Comparison of ENCODE assay signal across 11 cellular contexts in genomic region chr14:102028733-102029132, GRCh38. TPM values are rescaled to one million over a fixed set of nuclear protein-coding genes. Genes with fewer than 3 reads are reported as not detected.
A peak's percentile ranks its signal among the peaks of the same experiment; 100 is the strongest.
DNase-seq lines count a peak whose midpoint lies in the region; ATAC-seq and TF ChIP-seq lines count a peak whose summit lies in the region.
"Had no signal": no experiment of that assay in that cellular context is flagged by ENCODE, and none has a peak within 500 bp of the region (broad histone marks: within the 10 kb centered on the region; RNA-seq: fewer than 3 reads in every experiment).

No MANE protein-coding gene starts in this region.

- ATAC-seq in SK-N-SH treated with all-trans-retinoic acid at 6 μM for 48 hours (peak; percentile 53), GM18909 (IDR thresholded peaks at IDR 0.05; ENCODE audit: poor library complexity, unreplicated experiment) (no peak), Right ventricle myocardium inferior (no peak)

- H3K27me3 ChIP-seq in SK-N-SH (ENCODE audit: insufficient read depth) (no peaks in the 10 kb centered on the region), subcutaneous abdominal adipose tissue (ENCODE audit: control insufficient read depth in 5 of 5, insufficient read depth in 4 of 5, low read length in 5 of 5) (no peaks in the 10 kb centered on the region)

- no peak for TF ChIP-seq EP300 in SK-N-SH (IDR thresholded peaks at IDR 0.05; ENCODE audit: borderline replicate concordance in 1 of 2, low read depth in 1 of 2, low read length in 1 of 2)

- H4K20me1 ChIP-seq in SK-N-SH (ENCODE audit: insufficient read depth) = no peaks in the 10 kb centered on the region

- peaks cover 9% of the 10 kb centered on the region for H3F3A ChIP-seq in SK-N-SH (replicated peaks; ENCODE audit: insufficient read depth)

- no peak overlapping the region for H3K4me3 ChIP-seq in SK-N-SH (ENCODE audit: low read depth in 2 of 2, low read length in 1 of 2)
- no peak overlapping the region for H3K4me3 ChIP-seq in subcutaneous abdominal adipose tissue (ENCODE audit: low read depth in 1 of 5, low read length in 5 of 5)

- no peak for TF ChIP-seq RAD21 in SK-N-SH (IDR thresholded peaks at IDR 0.05; ENCODE audit: low read length)

- H3K4me3 Mint-ChIP-seq in activated CD4-positive, alpha-beta T cell treated with anti-CD3 and anti-CD28 coated beads, Interleukin-2, amount 10 ng/mL, durations not matched to agents 7 days and 5 days = no peak overlapping the region

- H3K4me2 ChIP-seq in SK-N-SH = no peak overlapping the region

- no peaks in the 10 kb centered on the region for H3K9me3 ChIP-seq in SK-N-SH
- no peaks in the 10 kb centered on the region for H3K9me3 ChIP-seq in subcutaneous abdominal adipose tissue (ENCODE audit: control insufficient read depth in 5 of 5, low read length in 5 of 5)

- POLR2A ChIA-PET in SK-N-SH (lab: Yijun Ruan, JAX) = no interaction called here
- POLR2A ChIA-PET in activated CD4-positive, alpha-beta T cell treated with anti-CD3 and anti-CD28 coated beads, Interleukin-2, amount 10 ng/mL, durations not matched to agents 7 days and 5 days (lab: Charles Lee) = no interaction called here

- DNase-seq in SK-N-SH (no peak), T1000 (lab: John Stamatoyannopoulos, UW) (peak; percentile 32), hepatic stellate cell (ENCODE audit: low spot score) (peak; percentile 59), Right ventricle myocardium inferior (ENCODE audit: missing footprints) (no peak)
- no peak for DNase-seq in activated CD4-positive, alpha-beta T cell treated with anti-CD3 and anti-CD28 coated beads, Interleukin-2, amount 10 ng/mL, durations not matched to agents 7 days and 5 days
- DNase-seq: activated CD4-positive, CD25-positive, alpha-beta regulatory T cell; aorta had no signal

- peaks cover 5% of the 10 kb centered on the region for H3K4me1 Mint-ChIP-seq in activated CD4-positive, alpha-beta T cell treated with anti-CD3 and anti-CD28 coated beads, Interleukin-2, amount 10 ng/mL, durations not matched to agents 7 days and 5 days

- H2AFZ ChIP-seq in SK-N-SH (ENCODE audit: low read depth) = no peak overlapping the region

- H3K36me3 ChIP-seq in SK-N-SH (replicated peaks in 1 of 2; ENCODE audit: control insufficient read depth in 1 of 2, insufficient read depth in 2 of 2, low read length in 1 of 2) = peaks cover 72 to 87% of the 10 kb centered on the region in 2 experiments
- peaks cover 26 to 97% (median 87%) of the 10 kb centered on the region in 5 donors for H3K36me3 ChIP-seq in subcutaneous abdominal adipose tissue (ENCODE audit: control insufficient read depth in 5 of 5, insufficient read depth in 5 of 5, low read length in 5 of 5)

- no peak for TF ChIP-seq CTCF in SK-N-SH (IDR thresholded peaks at IDR 0.05)

- no peaks in the 10 kb centered on the region for H3K9me2 ChIP-seq in SK-N-SH

- CTCF ChIA-PET in SK-N-SH (lab: Yijun Ruan, JAX) = interaction anchor here (1.2 to 1.4 kb wide), 2 partner anchors 11 to 14 kb away, joined by 3 to 5 read pairs; no protein-coding TSS in a partner anchor
- CTCF ChIA-PET in activated CD4-positive, alpha-beta T cell treated with anti-CD3 and anti-CD28 coated beads, Interleukin-2, amount 10 ng/mL, durations not matched to agents 7 days and 5 days (lab: Charles Lee) = interaction anchor here (0.8 to 1.3 kb wide), 2 partner anchors 11 to 14 kb away, joined by 3 to 4 read pairs; no protein-coding TSS in a partner anchor

- no peak overlapping the region for H3K27ac Mint-ChIP-seq in activated CD4-positive, alpha-beta T cell treated with anti-CD3 and anti-CD28 coated beads, Interleukin-2, amount 10 ng/mL, durations not matched to agents 7 days and 5 days

- intact Hi-C loops in Right ventricle myocardium inferior (cut with DNase I) = no loop called here

- H3K36me3 Mint-ChIP-seq in activated CD4-positive, alpha-beta T cell treated with anti-CD3 and anti-CD28 coated beads, Interleukin-2, amount 10 ng/mL, durations not matched to agents 7 days and 5 days (ENCODE audit: low read depth) = peaks cover 71% of the 10 kb centered on the region

- no peaks in the 10 kb centered on the region for H3K79me2 ChIP-seq in SK-N-SH (ENCODE audit: insufficient read depth)

- H3K27ac ChIP-seq in SK-N-SH (ENCODE audit: low read depth in 2 of 2, low read length in 1 of 2) (no peak overlapping the region), subcutaneous abdominal adipose tissue (ENCODE audit: low read depth, low read length) (peak overlapping the region; percentile 73)
- H3K27ac ChIP-seq: 22Rv1 had no signal

- H3K9ac ChIP-seq in SK-N-SH (no peak overlapping the region), subcutaneous abdominal adipose tissue (ENCODE audit: low read length in 5 of 5) (peak overlapping the region in 1 of 5 donors; percentile 38)

- H3K9me3 Mint-ChIP-seq in activated CD4-positive, alpha-beta T cell treated with anti-CD3 and anti-CD28 coated beads, Interleukin-2, amount 10 ng/mL, durations not matched to agents 7 days and 5 days = no peaks in the 10 kb centered on the region

- 88% methylated on average over 3 of the region's 3 CpGs for WGBS in SK-N-SH (ENCODE audit: low lambda C conversion rate)

- H3K27me3 Mint-ChIP-seq in activated CD4-positive, alpha-beta T cell treated with anti-CD3 and anti-CD28 coated beads, Interleukin-2, amount 10 ng/mL, durations not matched to agents 7 days and 5 days = no peaks in the 10 kb centered on the region

- H3K4me1 ChIP-seq in SK-N-SH (ENCODE audit: control insufficient read depth in 1 of 2, insufficient read depth in 2 of 2, low read depth in 1 of 2, low read length in 1 of 2) (0 out of 4 replicates have a peak, but pooled peaks cover 0 to 3% of the 10 kb centered on the region in 2 experiments), subcutaneous abdominal adipose tissue (ENCODE audit: control insufficient read depth in 5 of 5, insufficient read depth in 5 of 5, low read length in 5 of 5) (peaks cover 7 to 20% (median 17%) of the 10 kb centered on the region in 5 donors)

TF ChIP-seq in SK-N-SH treated with all-trans-retinoic acid at 6 μM for 48 hours, 23 proteins besides CTCF, POLR2A, EP300 and RAD21:
- TF ChIP-seq ESRRG (CRISPR knock-in tag; IDR thresholded peaks at IDR 0.05) (no peak), GLIS3 (CRISPR knock-in tag; IDR thresholded peaks at IDR 0.05) (no peak), ZNF70 (CRISPR knock-in tag; IDR thresholded peaks at IDR 0.05) (no peak), TOX (CRISPR knock-in tag; IDR thresholded peaks at IDR 0.05; ENCODE audit: borderline replicate concordance) (no peak), CSRNP3 (CRISPR knock-in tag; IDR thresholded peaks at IDR 0.05) (no peak), OSR1 (CRISPR knock-in tag; IDR thresholded peaks at IDR 0.05) (no peak)
TF ChIP-seq in SK-N-SH treated with all-trans-retinoic acid at 6 μM for 48 hours: peak in this region for 0.

TF ChIP-seq in SK-N-SH, 30 proteins besides CTCF, POLR2A, EP300 and RAD21:
- no peak for TF ChIP-seq REST (IDR thresholded peaks at IDR 0.05; ENCODE audit: low read depth, low read length)

RNA-seq across cellular contexts. Expression of gene HSP90AA1, which starts 58.1 kb away (rescaled TPM):
- 269 and 298 TPM in 2 replicates for polyA plus RNA-seq in SK-N-SH (2012; rRNA removed)
- polyA plus RNA-seq in SK-N-SH (2012; cell fraction: cytosol; rRNA removed) = 408 and 501 TPM in 2 replicates
- 123 and 208 TPM in 2 replicates for polyA plus RNA-seq in SK-N-SH (2012; cell fraction: nucleus; rRNA removed)
- total RNA-seq in activated CD4-positive, alpha-beta T cell treated with anti-CD3 and anti-CD28 coated beads, Interleukin-2, amount 10 ng/mL, durations not matched to agents 7 days and 5 days = 100 to 1,000 TPM; 527 to 575 TPM
- 484 TPM for total RNA-seq in Right ventricle myocardium inferior

Comparison
In these comparisons a context has a peak if more than half of its experiments do, and no peak if none do; other contexts are left out.
1. DNase-seq: peak in T1000 (single experiment) and hepatic stellate cell (single experiment); none in SK-N-SH (single experiment), activated CD4-positive, alpha-beta T cell treated with anti-CD3 and anti-CD28 coated beads, Interleukin-2, amount 10 ng/mL, durations not matched to agents 7 days and 5 days (single experiment) and Right ventricle myocardium inferior (single experiment).